In the genomic region with DNA sequence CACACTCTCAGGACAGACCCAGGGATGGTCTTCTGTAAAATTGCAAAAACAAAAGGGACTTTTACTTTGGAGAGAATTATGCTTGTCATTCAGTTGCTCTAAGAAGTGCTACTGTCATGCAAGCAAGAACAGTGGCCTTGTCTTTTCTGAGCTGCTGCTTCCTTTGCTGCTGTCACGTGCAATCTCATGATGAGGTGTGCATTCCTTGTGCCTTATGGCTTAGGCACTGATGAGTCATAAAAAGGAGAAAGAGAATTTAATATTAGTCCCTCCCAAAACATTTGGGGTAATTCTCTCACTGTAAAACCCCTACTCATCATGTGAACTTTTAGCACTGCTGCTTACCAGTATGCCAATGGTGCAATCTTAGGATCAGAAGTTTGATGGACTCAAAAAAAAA, we compare ENCODE assay signal across 21 cellular contexts.
DNase-seq lines count a peak whose midpoint lies in the region; ATAC-seq, FAIRE-seq and TF ChIP-seq lines count a peak whose summit lies in the region.
"Had no signal": no experiment of that assay in that cellular context is flagged by ENCODE, and none has a peak within 500 bp of the region (broad histone marks: within the 10 kb centered on the region; RNA-seq: fewer than 3 reads in every experiment).

No MANE protein-coding gene starts in this region.

- no peaks in the 10 kb centered on the region; the same call in 2 of the 3 replicates for H3K9me3 ChIP-seq in GM12878 (replicated peaks; ENCODE audit: control insufficient read depth, insufficient read depth, low read length)
- H3K9me3 ChIP-seq: A549, SJSA1 had no signal

- TF ChIP-seq POLR2A in GM12878 (IDR thresholded peaks at IDR 0.05; ENCODE audit: low read depth, low read length), result no peak

- H3K18ac ChIP-seq in mesendoderm (ENCODE audit: low read length), result no peak overlapping the region

- BruUV-seq in GM12878 (replicated peaks; lab: Mats Ljungman, UMichigan), result no TSS peak

- H3K79me2 ChIP-seq in GM12878 (ENCODE audit: control insufficient read depth, insufficient read depth, low read length) (no peaks in the 10 kb centered on the region), mesendoderm (ENCODE audit: control insufficient read depth, insufficient read depth, low read length) (no peaks in the 10 kb centered on the region)

- H4K8ac ChIP-seq in mesendoderm (ENCODE audit: low read depth, low read length), result no peak overlapping the region

- no peaks in the 10 kb centered on the region for H3K27me3 ChIP-seq in GM12878 (replicated peaks in 1 of 2; ENCODE audit: control insufficient read depth in 2 of 2, insufficient read depth in 2 of 2, low read length in 1 of 2)
- no peaks in the 10 kb centered on the region for H3K27me3 ChIP-seq in mesendoderm (ENCODE audit: insufficient read depth, low read length, poor library complexity)
- H3K27me3 ChIP-seq: BE2C, SJSA1 had no signal

- H2BK120ac ChIP-seq in mesendoderm (ENCODE audit: low read depth, low read length), result no peak overlapping the region

- in situ Hi-C loops in GM12878 (cut with MboI), result loop anchor here (10.0 kb wide), 1 partner anchor 276 kb away; no protein-coding TSS in a partner anchor

- ATAC-seq in GM18868 (IDR thresholded peaks at IDR 0.05; ENCODE audit: unreplicated experiment), result peak; percentile 66
- no peak for ATAC-seq in GM12878
- ATAC-seq: A549, Panc1 had no signal

- no peaks in the 10 kb centered on the region for H4K20me1 ChIP-seq in GM12878 (ENCODE audit: control insufficient read depth, insufficient read depth)

- no peak overlapping the region for H2AK5ac ChIP-seq in mesendoderm (ENCODE audit: low read length)

- H3K4me1 ChIP-seq in GM12878 (ENCODE audit: control insufficient read depth, insufficient read depth, low read length), result no peaks in the 10 kb centered on the region
- no peaks in the 10 kb centered on the region for H3K4me1 ChIP-seq in mesendoderm (ENCODE audit: control insufficient read depth, low read depth, low read length)
- H3K4me1 ChIP-seq: A549, BE2C, SJSA1 had no signal

- TF ChIP-seq EP300 in GM12878 (IDR thresholded peaks at IDR 0.05; ENCODE audit: borderline replicate concordance in 1 of 2, control insufficient read depth in 1 of 2, low read depth in 2 of 2, low read length in 2 of 2), result no peak

- TF ChIP-seq CTCF in GM12878 (IDR thresholded peaks at IDR 0.05 in 2 of 3, conservative IDR thresholded peaks at IDR 0.05 in 1 of 3; ENCODE audit: control insufficient read depth in 2 of 3, extremely low read depth in 1 of 3, insufficient read depth in 1 of 3, low read depth in 3 of 3, low read length in 3 of 3), result no peak

- CTCF ChIA-PET in GM12878 (lab: Yijun Ruan, JAX), result no interaction called here

- no peak overlapping the region for H3K4ac ChIP-seq in mesendoderm (ENCODE audit: low read depth, low read length)

- intact Hi-C loops in GM12878 (cut with micrococcal nuclease; ENCODE audit: unreplicated experiment), result loop anchor here (5.0 kb wide), 1 partner anchor 373 kb away; no protein-coding TSS in a partner anchor

- H3K27ac ChIP-seq in GM12878 (ENCODE audit: control insufficient read depth, insufficient read depth), result no peak overlapping the region
- H3K27ac ChIP-seq in mesendoderm (ENCODE audit: low read depth, low read length), result no peak overlapping the region
- H3K27ac ChIP-seq: A549, HL-60, KMS-11, SJSA1 had no signal

- no peak overlapping the region for H2BK15ac ChIP-seq in mesendoderm (replicated peaks; ENCODE audit: low read depth)

- H3K36me3 ChIP-seq in GM12878 (ENCODE audit: control insufficient read depth in 2 of 2, insufficient read depth in 2 of 2, low read length in 1 of 2), result no peaks in the 10 kb centered on the region
- H3K36me3 ChIP-seq in mesendoderm (ENCODE audit: control insufficient read depth, insufficient read depth, low read length), result no peaks in the 10 kb centered on the region
- H3K36me3 ChIP-seq: BE2C, SJSA1 had no signal

- no peak for FAIRE-seq in GM12878 (lab: Jason Lieb, UNC)
- FAIRE-seq: A549, G401.6, H54, HTR-8/SVneo had no signal

- WGBS in GM12878 (ENCODE audit: insufficient coverage, insufficient replicate concordance, low lambda C conversion rate, missing lambda C conversion rate), result 0% methylated on average over 1 of the region's 1 CpG
- no CpG with 5 or more reads among the region's 1 CpG for WGBS in mesendoderm (ENCODE audit: extremely low coverage, insufficient coverage, low lambda C conversion rate)

- H3K79me1 ChIP-seq in mesendoderm (ENCODE audit: low read length), result no peaks in the 10 kb centered on the region

- H3K4me3 ChIP-seq in GM12878, result no peak overlapping the region
- H3K4me3 ChIP-seq in mesendoderm (ENCODE audit: low read length), result no peak overlapping the region
- H3K4me3 ChIP-seq: A549, SJSA1 had no signal

- no peak overlapping the region for H2BK5ac ChIP-seq in mesendoderm (ENCODE audit: low read length)

- POLR2A ChIA-PET in GM12878 (lab: Charles Lee), result no interaction called here

- H3K9ac ChIP-seq in GM12878 (ENCODE audit: control insufficient read depth, insufficient read depth, low read length), result no peak overlapping the region
- no peak overlapping the region for H3K9ac ChIP-seq in mesendoderm (ENCODE audit: low read length)
- H3K9ac ChIP-seq: KMS-11 had no signal

- SMC1A ChIA-PET in GM12878 (lab: Charles Lee; ENCODE audit: uncharacterized antibody, unreplicated experiment), result no interaction called here

- H2AFZ ChIP-seq in GM12878 (ENCODE audit: control insufficient read depth, low read depth, low read length), result no peak overlapping the region

- DNase-seq in NCI-H510A treated with DMSO at 0.1 percent for 48 hours (lab: John Stamatoyannopoulos, UW) (peak; percentile 48), NCI-H510A (lab: John Stamatoyannopoulos, UW) (no peak), NCI-H1694 treated with DMSO at 0.1 percent for 48 hours (lab: John Stamatoyannopoulos, UW) (peak; percentile 55), GM12878 (ENCODE audit: low read depth, low spot score) (no peak), hypothalamus (lab: John Stamatoyannopoulos, UW) (no peak), HT-29 (ENCODE audit: low spot score) (no peak), mesendoderm (no peak)
- DNase-seq: BE2C, NCI-H187, NCI-H446, NCI-H69, T1000 had no signal

- no peak for TF ChIP-seq RAD21 in GM12878 (IDR thresholded peaks at IDR 0.05; ENCODE audit: insufficient read depth, low read depth, low read length)

- RAD21 ChIA-PET in GM12878 (lab: Charles Lee; ENCODE audit: unreplicated experiment), result no interaction called here

- H3K23ac ChIP-seq in mesendoderm (ENCODE audit: low read length), result no peak overlapping the region

- H3K4me2 ChIP-seq in GM12878 (ENCODE audit: control insufficient read depth, insufficient read depth), result no peak overlapping the region
- H3K4me2 ChIP-seq in mesendoderm (ENCODE audit: low read length), result no peak overlapping the region
- H3K4me2 ChIP-seq: A549, KMS-11 had no signal

- H4K5ac ChIP-seq in mesendoderm (ENCODE audit: low read length), result no peak overlapping the region

- no peak overlapping the region for H3K56ac ChIP-seq in mesendoderm (ENCODE audit: low read length)

TF ChIP-seq in GM12878, 131 proteins besides CTCF, POLR2A, EP300 and RAD21:
- TF ChIP-seq ZNF274 (IDR thresholded peaks at IDR 0.05; ENCODE audit: insufficient read depth, insufficient read length) (no peak), CEBPB (IDR thresholded peaks at IDR 0.05; ENCODE audit: borderline replicate concordance in 1 of 2, low read depth in 2 of 2, low read length in 2 of 2) (no peak), BHLHE40 (IDR thresholded peaks at IDR 0.05; ENCODE audit: borderline replicate concordance in 1 of 2, low read depth in 2 of 2, low read length in 1 of 2) (peak; percentile 35 to 65; a peak in 3 of 4 replicates)
- TF ChIP-seq, protein P1, sequence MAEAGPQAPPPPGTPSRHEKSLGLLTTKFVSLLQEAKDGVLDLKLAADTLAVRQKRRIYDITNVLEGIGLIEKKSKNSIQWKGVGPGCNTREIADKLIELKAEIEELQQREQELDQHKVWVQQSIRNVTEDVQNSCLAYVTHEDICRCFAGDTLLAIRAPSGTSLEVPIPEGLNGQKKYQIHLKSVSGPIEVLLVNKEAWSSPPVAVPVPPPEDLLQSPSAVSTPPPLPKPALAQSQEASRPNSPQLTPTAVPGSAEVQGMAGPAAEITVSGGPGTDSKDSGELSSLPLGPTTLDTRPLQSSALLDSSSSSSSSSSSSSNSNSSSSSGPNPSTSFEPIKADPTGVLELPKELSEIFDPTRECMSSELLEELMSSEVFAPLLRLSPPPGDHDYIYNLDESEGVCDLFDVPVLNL (IDR thresholded peaks at IDR 0.05; ENCODE audit: low read depth, low read length), result no peak
- TF ChIP-seq, protein P2, sequence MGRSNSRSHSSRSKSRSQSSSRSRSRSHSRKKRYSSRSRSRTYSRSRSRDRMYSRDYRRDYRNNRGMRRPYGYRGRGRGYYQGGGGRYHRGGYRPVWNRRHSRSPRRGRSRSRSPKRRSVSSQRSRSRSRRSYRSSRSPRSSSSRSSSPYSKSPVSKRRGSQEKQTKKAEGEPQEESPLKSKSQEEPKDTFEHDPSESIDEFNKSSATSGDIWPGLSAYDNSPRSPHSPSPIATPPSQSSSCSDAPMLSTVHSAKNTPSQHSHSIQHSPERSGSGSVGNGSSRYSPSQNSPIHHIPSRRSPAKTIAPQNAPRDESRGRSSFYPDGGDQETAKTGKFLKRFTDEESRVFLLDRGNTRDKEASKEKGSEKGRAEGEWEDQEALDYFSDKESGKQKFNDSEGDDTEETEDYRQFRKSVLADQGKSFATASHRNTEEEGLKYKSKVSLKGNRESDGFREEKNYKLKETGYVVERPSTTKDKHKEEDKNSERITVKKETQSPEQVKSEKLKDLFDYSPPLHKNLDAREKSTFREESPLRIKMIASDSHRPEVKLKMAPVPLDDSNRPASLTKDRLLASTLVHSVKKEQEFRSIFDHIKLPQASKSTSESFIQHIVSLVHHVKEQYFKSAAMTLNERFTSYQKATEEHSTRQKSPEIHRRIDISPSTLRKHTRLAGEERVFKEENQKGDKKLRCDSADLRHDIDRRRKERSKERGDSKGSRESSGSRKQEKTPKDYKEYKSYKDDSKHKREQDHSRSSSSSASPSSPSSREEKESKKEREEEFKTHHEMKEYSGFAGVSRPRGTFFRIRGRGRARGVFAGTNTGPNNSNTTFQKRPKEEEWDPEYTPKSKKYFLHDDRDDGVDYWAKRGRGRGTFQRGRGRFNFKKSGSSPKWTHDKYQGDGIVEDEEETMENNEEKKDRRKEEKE (IDR thresholded peaks at IDR 0.05), result no peak

Comparison
In these comparisons a context has a peak if more than half of its experiments do, and no peak if none do; other contexts are left out.
1. DNase-seq: peak in NCI-H510A treated with DMSO at 0.1 percent for 48 hours (single experiment) and NCI-H1694 treated with DMSO at 0.1 percent for 48 hours (single experiment); none in NCI-H510A (single experiment), GM12878 (single experiment), hypothalamus (0 of 51), HT-29 (single experiment) and mesendoderm (single experiment).